Comparison of ENCODE assay signal across 1 cellular context in the genomic region with DNA sequence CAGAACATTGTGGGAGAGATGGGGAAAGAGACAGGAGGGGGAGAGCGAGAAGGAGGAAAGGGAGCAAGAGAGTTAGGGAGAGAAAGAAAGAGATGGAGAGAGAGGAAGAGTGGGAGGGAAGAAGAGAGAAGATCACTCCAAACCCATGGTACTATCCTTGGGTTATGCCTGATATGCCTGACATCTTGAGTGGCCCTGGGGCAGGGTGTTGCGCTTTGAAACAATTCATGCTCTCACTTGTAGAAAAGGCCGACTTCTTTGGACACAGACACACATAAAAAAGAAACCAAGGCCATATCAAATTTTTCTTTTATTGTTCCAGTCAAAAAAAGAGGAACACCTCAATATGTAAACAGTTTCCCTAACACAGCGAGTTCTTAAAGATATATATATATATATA.
TF ChIP-seq lines count a peak whose summit lies in the region.

No MANE protein-coding gene starts in this region.

TF ChIP-seq in SK-N-SH, 30 proteins besides CTCF, POLR2A, EP300 and RAD21 (continued from another document):
- TF ChIP-seq, protein P1, sequence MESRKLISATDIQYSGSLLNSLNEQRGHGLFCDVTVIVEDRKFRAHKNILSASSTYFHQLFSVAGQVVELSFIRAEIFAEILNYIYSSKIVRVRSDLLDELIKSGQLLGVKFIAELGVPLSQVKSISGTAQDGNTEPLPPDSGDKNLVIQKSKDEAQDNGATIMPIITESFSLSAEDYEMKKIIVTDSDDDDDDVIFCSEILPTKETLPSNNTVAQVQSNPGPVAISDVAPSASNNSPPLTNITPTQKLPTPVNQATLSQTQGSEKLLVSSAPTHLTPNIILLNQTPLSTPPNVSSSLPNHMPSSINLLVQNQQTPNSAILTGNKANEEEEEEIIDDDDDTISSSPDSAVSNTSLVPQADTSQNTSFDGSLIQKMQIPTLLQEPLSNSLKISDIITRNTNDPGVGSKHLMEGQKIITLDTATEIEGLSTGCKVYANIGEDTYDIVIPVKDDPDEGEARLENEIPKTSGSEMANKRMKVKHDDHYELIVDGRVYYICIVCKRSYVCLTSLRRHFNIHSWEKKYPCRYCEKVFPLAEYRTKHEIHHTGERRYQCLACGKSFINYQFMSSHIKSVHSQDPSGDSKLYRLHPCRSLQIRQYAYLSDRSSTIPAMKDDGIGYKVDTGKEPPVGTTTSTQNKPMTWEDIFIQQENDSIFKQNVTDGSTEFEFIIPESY (IDR thresholded peaks at IDR 0.05; ENCODE audit: borderline replicate concordance, low read depth), result no peak
- TF ChIP-seq PBX3 (IDR thresholded peaks at IDR 0.05) (no peak), RCOR1 (IDR thresholded peaks at IDR 0.05; ENCODE audit: low read length) (no peak), NRF1 (IDR thresholded peaks at IDR 0.05; ENCODE audit: low read depth, low read length) (no peak), SMC3 (IDR thresholded peaks at IDR 0.05; ENCODE audit: low read depth, low read length) (no peak), FOSL2 (IDR thresholded peaks at IDR 0.05; ENCODE audit: borderline replicate concordance, low read depth) (no peak), SIN3A (IDR thresholded peaks at IDR 0.05; ENCODE audit: borderline replicate concordance, low read depth, low read length) (no peak)
TF ChIP-seq in SK-N-SH: peak in this region for 0.
